In genomic region chr3:10194328-10195071, GRCh38 we compare ENCODE assay signal across 9 cellular contexts. TPM values are rescaled to one million over a fixed set of nuclear protein-coding genes. Genes with fewer than 3 reads are reported as not detected.
DNase-seq lines count a peak whose midpoint lies in the region; ATAC-seq and TF ChIP-seq lines count a peak whose summit lies in the region.
"Had no signal": no experiment of that assay in that cellular context is flagged by ENCODE, and none has a peak within 500 bp of the region (broad histone marks: within the 10 kb centered on the region; RNA-seq: fewer than 3 reads in every experiment).

No MANE protein-coding gene starts in this region.

- H3K9me3 Mint-ChIP-seq in WTC11 (no peaks in the 10 kb centered on the region), chondrocyte (ENCODE audit: low read depth) (no peaks in the 10 kb centered on the region)
- H3K9me3 Mint-ChIP-seq in natural killer cell treated with Interleukin-12 subunit alpha and Interleukin-12 subunit beta and Interleukin-15 and Interleukin-18, amount 100 ng/mL, for 72 hours = no peaks in the 10 kb centered on the region

- peak overlapping the region; percentile 56 to 95 for H3K27ac ChIP-seq in aorta (ENCODE audit: low read depth in 1 of 2, low read length in 2 of 2)
- H3K27ac ChIP-seq: HL-60 had no signal

- DNase-seq in WTC11 (ENCODE audit: low spot score) (no peak), chondrocyte (ENCODE audit: low spot score) (no peak), aorta (peak; percentile 64 to 84), AG08395 (ENCODE audit: low spot score) (no peak), HAP-1 (ENCODE audit: low spot score in 2 of 2) (no peak)
- peak; percentile 86 for DNase-seq in natural killer cell treated with Interleukin-12 subunit alpha and Interleukin-12 subunit beta and Interleukin-15 and Interleukin-18, amount 100 ng/mL, for 72 hours (ENCODE audit: low spot score)

- in situ Hi-C loops in HAP-1 (cut with MboI; ENCODE audit: low sequenced_read_pairs) = no loop called here

- H3K4me1 Mint-ChIP-seq in WTC11 (peaks cover 8% of the 10 kb centered on the region), chondrocyte (ENCODE audit: low read depth) (peaks cover 73% of the 10 kb centered on the region)
- H3K4me1 Mint-ChIP-seq in natural killer cell treated with Interleukin-12 subunit alpha and Interleukin-12 subunit beta and Interleukin-15 and Interleukin-18, amount 100 ng/mL, for 72 hours (ENCODE audit: low read depth in 2 of 2) = peaks cover 81 to 82% of the 10 kb centered on the region in 2 donors

- H3K4me1 ChIP-seq in aorta (ENCODE audit: control insufficient read depth in 1 of 2, insufficient read depth in 2 of 2, low read length in 2 of 2) (peaks cover 8 to 13% of the 10 kb centered on the region in 2 donors), HAP-1 (no peaks in the 10 kb centered on the region)

- H3K36me3 Mint-ChIP-seq in WTC11 (no peaks in the 10 kb centered on the region), chondrocyte (ENCODE audit: low read depth) (no peaks in the 10 kb centered on the region)
- peaks cover 6% of the 10 kb centered on the region for H3K36me3 Mint-ChIP-seq in natural killer cell treated with Interleukin-12 subunit alpha and Interleukin-12 subunit beta and Interleukin-15 and Interleukin-18, amount 100 ng/mL, for 72 hours

- H3K27ac Mint-ChIP-seq in WTC11 = peak overlapping the region; percentile 78
- peak overlapping the region; percentile 94 for H3K27ac Mint-ChIP-seq in chondrocyte (ENCODE audit: unreplicated experiment)
- H3K27ac Mint-ChIP-seq in natural killer cell treated with Interleukin-12 subunit alpha and Interleukin-12 subunit beta and Interleukin-15 and Interleukin-18, amount 100 ng/mL, for 72 hours = peak overlapping the region; percentile 97 to 98

- ATAC-seq in GM21528 (IDR thresholded peaks at IDR 0.05; ENCODE audit: low FRiP score, unreplicated experiment) (peak; percentile 28), WTC11 (no peak), aorta (ENCODE audit: low FRiP score) (no peak), HG03354 (IDR thresholded peaks at IDR 0.05; ENCODE audit: poor library complexity, severe bottlenecking, unreplicated experiment) (no peak)
- ATAC-seq in natural killer cell treated with Interleukin-12 subunit alpha and Interleukin-12 subunit beta and Interleukin-15 and Interleukin-18, amount 100 ng/mL, for 72 hours = peak; percentile 52 to 65

- intact Hi-C loops in aorta (cut with DNase I) = no loop called here

- H3K4me3 Mint-ChIP-seq in WTC11 = no peak overlapping the region
- H3K4me3 Mint-ChIP-seq in chondrocyte (ENCODE audit: unreplicated experiment) = no peak overlapping the region
- peak overlapping the region; percentile 83 for H3K4me3 Mint-ChIP-seq in natural killer cell treated with Interleukin-12 subunit alpha and Interleukin-12 subunit beta and Interleukin-15 and Interleukin-18, amount 100 ng/mL, for 72 hours

- POLR2A ChIA-PET in WTC11 (lab: Charles Lee) = no interaction called here

- 25 to 27% methylated on average over 11 of the region's 11 CpGs for WGBS in aorta, 2 donors

- TF ChIP-seq CTCF in WTC11 (IDR thresholded peaks at IDR 0.05) (no peak), chondrocyte (IDR thresholded peaks at IDR 0.05) (no peak)

- H3K27me3 Mint-ChIP-seq in WTC11 (ENCODE audit: low read depth) = no peaks in the 10 kb centered on the region
- H3K27me3 Mint-ChIP-seq in chondrocyte (ENCODE audit: low read depth) = no peaks in the 10 kb centered on the region
- H3K27me3 Mint-ChIP-seq in natural killer cell treated with Interleukin-12 subunit alpha and Interleukin-12 subunit beta and Interleukin-15 and Interleukin-18, amount 100 ng/mL, for 72 hours = no peaks in the 10 kb centered on the region

- no peaks in the 10 kb centered on the region for H3K27me3 ChIP-seq in aorta (ENCODE audit: control insufficient read depth in 1 of 2, insufficient read depth in 2 of 2, low read length in 1 of 2)
- no peaks in the 10 kb centered on the region for H3K27me3 ChIP-seq in HAP-1 (ENCODE audit: low read depth)

- no peaks in the 10 kb centered on the region for H3K9me3 ChIP-seq in aorta (ENCODE audit: control insufficient read depth, low read length)
- H3K9me3 ChIP-seq in HAP-1 = no peaks in the 10 kb centered on the region

- H3K4me3 ChIP-seq in aorta (ENCODE audit: low read length in 2 of 2) (no peak overlapping the region), HAP-1 (no peak overlapping the region)

- CTCF ChIA-PET in WTC11 (lab: Charles Lee) = interaction anchor here (0.7 to 1.2 kb wide), 2 partner anchors 17 to 70 kb away, joined by 3 read pairs; no protein-coding TSS in a partner anchor

- H3K36me3 ChIP-seq in aorta (ENCODE audit: control insufficient read depth in 1 of 2, insufficient read depth in 2 of 2, low read length in 1 of 2) = no peaks in the 10 kb centered on the region
- no peaks in the 10 kb centered on the region for H3K36me3 ChIP-seq in HAP-1 (replicated peaks)

TF ChIP-seq in WTC11, 78 proteins besides CTCF, POLR2A, EP300 and RAD21:
- TF ChIP-seq PRRX2 (CRISPR knock-in tag; IDR thresholded peaks at IDR 0.05) (no peak), ATF2 (CRISPR knock-in tag; IDR thresholded peaks at IDR 0.05; ENCODE audit: borderline replicate concordance, low read depth) (no peak), ZNF416 (CRISPR knock-in tag; IDR thresholded peaks at IDR 0.05) (no peak), MYBL2 (CRISPR knock-in tag; IDR thresholded peaks at IDR 0.05) (no peak), NFATC4 (CRISPR knock-in tag; IDR thresholded peaks at IDR 0.05) (no peak), ERG (CRISPR knock-in tag; IDR thresholded peaks at IDR 0.05) (no peak), ESRRA (CRISPR knock-in tag; IDR thresholded peaks at IDR 0.05; ENCODE audit: borderline replicate concordance) (no peak)

RNA-seq across cellular contexts. Expression of gene IRAK2, which starts 29.8 kb away (rescaled TPM):
- 0.71 to 1.4 TPM (median 0.73 TPM) in 3 replicates for total RNA-seq in WTC11 (2021)
- total RNA-seq in chondrocyte = 0.63 to 1.6 TPM (median 1.6 TPM) in 3 replicates
- total RNA-seq in natural killer cell treated with Interleukin-12 subunit alpha and Interleukin-12 subunit beta and Interleukin-15 and Interleukin-18, amount 100 ng/mL, for 72 hours = 10 to 100 TPM; 35.1 to 78.4 TPM
- 1 to 10 TPM; 7.1 to 8.3 TPM for total RNA-seq in aorta
- polyA plus RNA-seq in aorta = 1 to 10 TPM; 1.7 to 2.5 TPM

RNA-seq across cellular contexts. Expression of gene VHL, which starts 52.9 kb away (rescaled TPM):
- total RNA-seq in WTC11 (2021) (49.5 to 51.3 TPM (median 50.7 TPM) in 3 replicates), chondrocyte (31.4 to 39.1 TPM (median 38.5 TPM) in 3 replicates), aorta (10 to 100 TPM; 26.8 to 36.8 TPM)
- 10 to 100 TPM; 66.8 to 77.5 TPM for total RNA-seq in natural killer cell treated with Interleukin-12 subunit alpha and Interleukin-12 subunit beta and Interleukin-15 and Interleukin-18, amount 100 ng/mL, for 72 hours
- polyA plus RNA-seq in aorta = 10 to 100 TPM; 14.1 to 18.8 TPM

RNA-seq across cellular contexts. Expression of gene TATDN2, which starts 53.8 kb away (rescaled TPM):
- total RNA-seq in WTC11 (2021) = 23.2 to 31.7 TPM (median 24.7 TPM) in 3 replicates
- 29.9 to 41.5 TPM (median 31.8 TPM) in 3 replicates for total RNA-seq in chondrocyte
- 10 to 100 TPM; 66.3 to 93.3 TPM for total RNA-seq in natural killer cell treated with Interleukin-12 subunit alpha and Interleukin-12 subunit beta and Interleukin-15 and Interleukin-18, amount 100 ng/mL, for 72 hours
- 10 to 100 TPM; 30.8 to 36.3 TPM for total RNA-seq in aorta
- polyA plus RNA-seq in aorta = 10 to 100 TPM; 14.0 to 14.4 TPM

Comparison
In these comparisons a context has a peak if more than half of its experiments do, and no peak if none do; other contexts are left out.
1. ATAC-seq: peak in GM21528 (single experiment) and natural killer cell treated with Interleukin-12 subunit alpha and Interleukin-12 subunit beta and Interleukin-15 and Interleukin-18, amount 100 ng/mL, for 72 hours (2 of 2); none in WTC11 (single experiment), aorta (single experiment) and HG03354 (single experiment).
2. DNase-seq: peak in natural killer cell treated with Interleukin-12 subunit alpha and Interleukin-12 subunit beta and Interleukin-15 and Interleukin-18, amount 100 ng/mL, for 72 hours (single experiment) and aorta (2 of 2); none in WTC11 (single experiment), chondrocyte (single experiment), AG08395 (single experiment) and HAP-1 (0 of 2).
3. Peak in every context shown above with its lines, with median percentiles within 50 percentile points of each other: H3K27ac Mint-ChIP-seq.